Comparison of ENCODE assay signal across 1 cellular context in the genomic region with DNA sequence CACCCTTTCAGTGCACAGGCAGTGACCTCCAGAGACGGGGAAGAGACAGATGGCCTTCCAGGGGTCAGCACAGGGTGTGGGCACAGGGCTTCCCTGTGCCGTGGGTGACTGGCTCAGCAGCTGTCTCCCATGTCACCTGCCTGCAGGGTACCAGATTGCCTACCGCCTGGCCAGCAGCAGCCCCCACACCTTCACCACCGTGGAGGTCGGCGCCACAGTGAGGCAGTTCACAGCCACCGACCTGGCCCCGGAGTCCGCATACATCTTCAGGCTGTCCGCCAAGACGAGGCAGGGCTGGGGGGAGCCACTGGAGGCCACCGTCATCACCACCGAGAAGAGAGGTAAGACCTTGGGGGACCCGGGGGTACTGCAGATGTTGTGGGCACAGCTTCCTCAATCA.
TF ChIP-seq lines count a peak whose summit lies in the region.

No MANE protein-coding gene starts in this region.

TF ChIP-seq in H1, 55 proteins besides CTCF, POLR2A, EP300 and RAD21:
- TF ChIP-seq, protein P1, sequence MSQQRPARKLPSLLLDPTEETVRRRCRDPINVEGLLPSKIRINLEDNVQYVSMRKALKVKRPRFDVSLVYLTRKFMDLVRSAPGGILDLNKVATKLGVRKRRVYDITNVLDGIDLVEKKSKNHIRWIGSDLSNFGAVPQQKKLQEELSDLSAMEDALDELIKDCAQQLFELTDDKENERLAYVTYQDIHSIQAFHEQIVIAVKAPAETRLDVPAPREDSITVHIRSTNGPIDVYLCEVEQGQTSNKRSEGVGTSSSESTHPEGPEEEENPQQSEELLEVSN (IDR thresholded peaks at IDR 0.05), result no peak
- TF ChIP-seq NRF1 (IDR thresholded peaks at IDR 0.05; ENCODE audit: low read depth, low read length), result no peak
- no peak for TF ChIP-seq CBX8 (IDR thresholded peaks at IDR 0.05; ENCODE audit: borderline replicate concordance, low read depth, low read length)
- TF ChIP-seq RFX5 (IDR thresholded peaks at IDR 0.05; ENCODE audit: borderline replicate concordance, low read depth, low read length), result no peak
- no peak for TF ChIP-seq RBBP5 (IDR thresholded peaks at IDR 0.05; ENCODE audit: borderline replicate concordance, low read depth, low read length)
- no peak for TF ChIP-seq SRF (IDR thresholded peaks at IDR 0.05; ENCODE audit: low read depth, low read length)
- no peak for TF ChIP-seq HDAC2 (IDR thresholded peaks at IDR 0.05; ENCODE audit: borderline replicate concordance in 1 of 2, low read depth in 2 of 2, low read length in 2 of 2)
- no peak for TF ChIP-seq CTBP2 (IDR thresholded peaks at IDR 0.05; ENCODE audit: borderline replicate concordance, insufficient read depth, insufficient read length, low read length)
- no peak for TF ChIP-seq GTF2F1 (IDR thresholded peaks at IDR 0.05; ENCODE audit: borderline replicate concordance, low read depth, low read length)
- no peak for TF ChIP-seq BRCA1 (IDR thresholded peaks at IDR 0.05; ENCODE audit: low read depth, low read length)
TF ChIP-seq in H1: peak in this region for 0.
